ENCODE assay signal across 1 cellular context in the genomic region with DNA sequence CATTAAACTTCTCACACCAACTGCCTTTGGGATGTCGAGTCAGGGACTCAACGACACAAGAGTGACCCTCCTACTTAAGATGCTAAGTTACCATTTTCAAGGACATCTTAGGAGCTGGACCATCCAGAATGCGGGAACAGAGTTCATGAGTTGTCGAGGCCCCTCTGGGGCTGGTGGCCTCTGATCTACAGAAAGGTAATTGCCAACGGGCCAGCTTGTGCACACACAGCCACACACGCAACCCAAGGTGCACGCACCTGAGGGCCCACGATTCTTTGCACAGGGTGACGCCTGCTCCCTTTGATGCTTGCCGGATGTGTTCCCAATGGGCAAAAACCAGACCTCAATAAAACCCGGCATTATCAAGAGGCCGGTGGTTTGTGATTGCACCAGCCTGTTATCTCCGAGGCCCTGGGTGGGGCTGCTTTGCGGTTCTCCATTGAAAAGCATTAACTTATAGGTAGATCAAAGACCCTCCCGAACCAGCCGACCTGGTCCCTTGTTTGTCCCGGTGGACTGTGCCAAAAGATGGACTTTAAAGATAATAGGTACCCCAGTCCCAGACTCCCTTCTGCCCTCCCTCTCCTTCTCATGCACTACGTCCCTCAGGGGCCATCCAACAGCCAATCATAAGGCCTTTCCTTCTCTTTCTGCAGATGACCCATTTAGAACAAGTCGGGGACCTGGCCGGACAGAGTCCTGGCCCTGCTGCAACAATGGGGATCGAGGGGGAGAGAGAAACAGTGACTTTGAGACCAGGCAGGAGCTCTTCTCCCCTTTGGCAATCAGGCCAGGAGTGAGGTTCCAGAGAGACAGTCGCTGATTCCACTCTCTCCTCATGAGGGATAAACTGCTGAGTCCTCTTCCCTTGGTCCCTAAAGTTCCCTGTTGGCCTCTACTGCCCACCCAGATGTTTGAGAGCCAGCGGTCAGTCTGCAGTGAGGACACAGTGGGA.
A peak's percentile ranks its signal among the peaks of the same experiment; 100 is the strongest.
TF ChIP-seq lines count a peak whose summit lies in the region.

No MANE protein-coding gene starts in this region.

TF ChIP-seq in HepG2, 621 proteins besides CTCF, POLR2A, EP300 and RAD21 (continued from another document and continues in another):
- TF ChIP-seq CENPT (CRISPR knock-in tag; IDR thresholded peaks at IDR 0.05; ENCODE audit: low read depth) (peak; percentile 58; the same call in 1 of the 2 replicates), ZFP90 (CRISPR knock-in tag; IDR thresholded peaks at IDR 0.05; ENCODE audit: borderline replicate concordance) (peak; percentile 90), ZNF350 (CRISPR knock-in tag; IDR thresholded peaks at IDR 0.05; ENCODE audit: borderline replicate concordance, low read depth) (peak; percentile 43; the same call in 1 of the 2 replicates), THRA (CRISPR knock-in tag; IDR thresholded peaks at IDR 0.05; ENCODE audit: borderline replicate concordance) (peak; percentile 93), SNAPC2 (CRISPR knock-in tag; IDR thresholded peaks at IDR 0.05) (no peak), HDAC6 (IDR thresholded peaks at IDR 0.05; ENCODE audit: low read depth, low read length) (no peak), SMAD9 (CRISPR knock-in tag; IDR thresholded peaks at IDR 0.05) (0 out of 2 replicates have a peak, but pooled peaks have one; percentile 87), ZNF101 (CRISPR knock-in tag; IDR thresholded peaks at IDR 0.05; ENCODE audit: borderline replicate concordance, low read depth) (0 out of 2 replicates have a peak, but pooled peaks have one; percentile 31), ZFP82 (CRISPR knock-in tag; IDR thresholded peaks at IDR 0.05; ENCODE audit: borderline replicate concordance) (peak; percentile 90; the same call in 1 of the 2 replicates), ZNF556 (CRISPR knock-in tag; IDR thresholded peaks at IDR 0.05; ENCODE audit: borderline replicate concordance) (peak; percentile 53), ATAD3A (CRISPR knock-in tag; IDR thresholded peaks at IDR 0.05) (no peak), ZNF546 (CRISPR knock-in tag; conservative IDR thresholded peaks at IDR 0.05) (no peak), TCF7L2 (IDR thresholded peaks at IDR 0.05; ENCODE audit: low read depth, low read length) (peak; percentile 100), GATA4 (IDR thresholded peaks at IDR 0.05; ENCODE audit: borderline replicate concordance, low read depth) (peak; percentile 100), ISX (CRISPR knock-in tag; conservative IDR thresholded peaks at IDR 0.05) (no peak), ZNF343 (CRISPR knock-in tag; IDR thresholded peaks at IDR 0.05) (no peak), ZNF329 (CRISPR knock-in tag; IDR thresholded peaks at IDR 0.05; ENCODE audit: low read depth) (peak; percentile 13; the same call in 1 of the 2 replicates), CENPX (CRISPR knock-in tag; IDR thresholded peaks at IDR 0.05) (no peak), ZNF564 (CRISPR knock-in tag; IDR thresholded peaks at IDR 0.05) (peak; percentile 82), TOPORS (CRISPR knock-in tag; IDR thresholded peaks at IDR 0.05) (peak; percentile 90; the same call in 1 of the 2 replicates), ARNT (IDR thresholded peaks at IDR 0.05) (peak; percentile 99), ZNF629 (CRISPR knock-in tag; conservative IDR thresholded peaks at IDR 0.05) (peak; percentile 11), GZF1 (CRISPR knock-in tag; IDR thresholded peaks at IDR 0.05) (peak; percentile 89), ZNF784 (CRISPR knock-in tag; IDR thresholded peaks at IDR 0.05; ENCODE audit: borderline replicate concordance) (0 out of 2 replicates have a peak, but pooled peaks have one; percentile 51), ZNF768 (CRISPR knock-in tag; IDR thresholded peaks at IDR 0.05) (peak; percentile 85), ZC3H13 (CRISPR knock-in tag; IDR thresholded peaks at IDR 0.05) (no peak; the same call in none of the 2 replicates), ZNF296 (CRISPR knock-in tag; conservative IDR thresholded peaks at IDR 0.05) (peak; percentile 55; the same call in 1 of the 2 replicates), FOSL2 (CRISPR knock-in tag; IDR thresholded peaks at IDR 0.05) (peak; percentile 95), GABPA (IDR thresholded peaks at IDR 0.05; ENCODE audit: low read depth, low read length) (no peak), GABPA (CRISPR knock-in tag; IDR thresholded peaks at IDR 0.05; ENCODE audit: low read depth) (peak; percentile 8; the same call in 1 of the 2 replicates), NFATC3 (CRISPR knock-in tag; IDR thresholded peaks at IDR 0.05) (peak; percentile 70; the same call in 1 of the 2 replicates), TRIM24 (CRISPR knock-in tag; IDR thresholded peaks at IDR 0.05) (no peak; the same call in 1 of the 2 replicates), ZNF703 (CRISPR knock-in tag; IDR thresholded peaks at IDR 0.05; ENCODE audit: borderline replicate concordance) (peak; percentile 99), WIZ (CRISPR knock-in tag; IDR thresholded peaks at IDR 0.05) (0 out of 2 replicates have a peak, but pooled peaks have one; percentile 75), SETDB1 (CRISPR knock-in tag; IDR thresholded peaks at IDR 0.05; ENCODE audit: borderline replicate concordance) (no peak), ZNF367 (CRISPR knock-in tag; IDR thresholded peaks at IDR 0.05; ENCODE audit: borderline replicate concordance) (no peak; the same call in 1 of the 2 replicates), KLF11 (CRISPR knock-in tag; IDR thresholded peaks at IDR 0.05) (peak; percentile 91), NFKB2 (CRISPR knock-in tag; IDR thresholded peaks at IDR 0.05; ENCODE audit: borderline replicate concordance) (peak; percentile 63; the same call in 1 of the 2 replicates), KLF13 (CRISPR knock-in tag; IDR thresholded peaks at IDR 0.05) (no peak), KLF12 (CRISPR knock-in tag; IDR thresholded peaks at IDR 0.05; ENCODE audit: borderline replicate concordance) (peak; percentile 84; the same call in 1 of the 2 replicates), MAFG (CRISPR knock-in tag; IDR thresholded peaks at IDR 0.05) (no peak), SOX13 (IDR thresholded peaks at IDR 0.05) (peak; percentile 95), SOX13 (CRISPR knock-in tag; conservative IDR thresholded peaks at IDR 0.05 in 1 of 2, IDR thresholded peaks at IDR 0.05 in 1 of 2) (peak in 1 of 2 experiments; percentile 98; a peak in 2 of 4 replicates), E2F1 (CRISPR knock-in tag; IDR thresholded peaks at IDR 0.05) (no peak; the same call in 1 of the 2 replicates), NFE2L1 (CRISPR knock-in tag; IDR thresholded peaks at IDR 0.05; ENCODE audit: borderline replicate concordance) (no peak)
- TF ChIP-seq, protein P1, sequence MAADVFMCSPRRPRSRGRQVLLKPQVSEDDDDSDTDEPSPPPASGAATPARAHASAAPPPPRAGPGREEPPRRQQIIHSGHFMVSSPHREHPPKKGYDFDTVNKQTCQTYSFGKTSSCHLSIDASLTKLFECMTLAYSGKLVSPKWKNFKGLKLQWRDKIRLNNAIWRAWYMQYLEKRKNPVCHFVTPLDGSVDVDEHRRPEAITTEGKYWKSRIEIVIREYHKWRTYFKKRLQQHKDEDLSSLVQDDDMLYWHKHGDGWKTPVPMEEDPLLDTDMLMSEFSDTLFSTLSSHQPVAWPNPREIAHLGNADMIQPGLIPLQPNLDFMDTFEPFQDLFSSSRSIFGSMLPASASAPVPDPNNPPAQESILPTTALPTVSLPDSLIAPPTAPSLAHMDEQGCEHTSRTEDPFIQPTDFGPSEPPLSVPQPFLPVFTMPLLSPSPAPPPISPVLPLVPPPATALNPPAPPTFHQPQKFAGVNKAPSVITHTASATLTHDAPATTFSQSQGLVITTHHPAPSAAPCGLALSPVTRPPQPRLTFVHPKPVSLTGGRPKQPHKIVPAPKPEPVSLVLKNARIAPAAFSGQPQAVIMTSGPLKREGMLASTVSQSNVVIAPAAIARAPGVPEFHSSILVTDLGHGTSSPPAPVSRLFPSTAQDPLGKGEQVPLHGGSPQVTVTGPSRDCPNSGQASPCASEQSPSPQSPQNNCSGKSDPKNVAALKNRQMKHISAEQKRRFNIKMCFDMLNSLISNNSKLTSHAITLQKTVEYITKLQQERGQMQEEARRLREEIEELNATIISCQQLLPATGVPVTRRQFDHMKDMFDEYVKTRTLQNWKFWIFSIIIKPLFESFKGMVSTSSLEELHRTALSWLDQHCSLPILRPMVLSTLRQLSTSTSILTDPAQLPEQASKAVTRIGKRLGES (CRISPR knock-in tag; IDR thresholded peaks at IDR 0.05; ENCODE audit: borderline replicate concordance) = peak; percentile 84
- TF ChIP-seq, protein P2, sequence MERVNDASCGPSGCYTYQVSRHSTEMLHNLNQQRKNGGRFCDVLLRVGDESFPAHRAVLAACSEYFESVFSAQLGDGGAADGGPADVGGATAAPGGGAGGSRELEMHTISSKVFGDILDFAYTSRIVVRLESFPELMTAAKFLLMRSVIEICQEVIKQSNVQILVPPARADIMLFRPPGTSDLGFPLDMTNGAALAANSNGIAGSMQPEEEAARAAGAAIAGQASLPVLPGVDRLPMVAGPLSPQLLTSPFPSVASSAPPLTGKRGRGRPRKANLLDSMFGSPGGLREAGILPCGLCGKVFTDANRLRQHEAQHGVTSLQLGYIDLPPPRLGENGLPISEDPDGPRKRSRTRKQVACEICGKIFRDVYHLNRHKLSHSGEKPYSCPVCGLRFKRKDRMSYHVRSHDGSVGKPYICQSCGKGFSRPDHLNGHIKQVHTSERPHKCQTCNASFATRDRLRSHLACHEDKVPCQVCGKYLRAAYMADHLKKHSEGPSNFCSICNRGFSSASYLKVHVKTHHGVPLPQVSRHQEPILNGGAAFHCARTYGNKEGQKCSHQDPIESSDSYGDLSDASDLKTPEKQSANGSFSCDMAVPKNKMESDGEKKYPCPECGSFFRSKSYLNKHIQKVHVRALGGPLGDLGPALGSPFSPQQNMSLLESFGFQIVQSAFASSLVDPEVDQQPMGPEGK (CRISPR knock-in tag; IDR thresholded peaks at IDR 0.05) = peak; percentile 96
- TF ChIP-seq, protein P3, sequence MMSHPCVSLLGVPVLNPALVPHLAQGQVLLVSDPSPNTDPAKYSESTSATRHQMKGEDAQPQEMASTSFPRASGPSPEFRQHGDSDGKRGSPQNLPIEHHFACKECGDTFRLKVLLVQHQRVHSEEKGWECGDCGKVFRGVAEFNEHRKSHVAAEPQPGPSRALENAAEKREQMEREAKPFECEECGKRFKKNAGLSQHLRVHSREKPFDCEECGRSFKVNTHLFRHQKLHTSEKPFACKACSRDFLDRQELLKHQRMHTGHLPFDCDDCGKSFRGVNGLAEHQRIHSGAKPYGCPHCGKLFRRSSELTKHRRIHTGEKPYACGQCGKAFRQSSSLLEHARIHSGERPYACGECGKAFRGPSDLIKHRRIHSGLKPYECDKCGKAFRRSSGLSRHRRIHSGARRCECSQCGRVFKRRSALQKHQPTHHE (CRISPR knock-in tag; IDR thresholded peaks at IDR 0.05; ENCODE audit: borderline replicate concordance) = no peak
- TF ChIP-seq, protein P4, sequence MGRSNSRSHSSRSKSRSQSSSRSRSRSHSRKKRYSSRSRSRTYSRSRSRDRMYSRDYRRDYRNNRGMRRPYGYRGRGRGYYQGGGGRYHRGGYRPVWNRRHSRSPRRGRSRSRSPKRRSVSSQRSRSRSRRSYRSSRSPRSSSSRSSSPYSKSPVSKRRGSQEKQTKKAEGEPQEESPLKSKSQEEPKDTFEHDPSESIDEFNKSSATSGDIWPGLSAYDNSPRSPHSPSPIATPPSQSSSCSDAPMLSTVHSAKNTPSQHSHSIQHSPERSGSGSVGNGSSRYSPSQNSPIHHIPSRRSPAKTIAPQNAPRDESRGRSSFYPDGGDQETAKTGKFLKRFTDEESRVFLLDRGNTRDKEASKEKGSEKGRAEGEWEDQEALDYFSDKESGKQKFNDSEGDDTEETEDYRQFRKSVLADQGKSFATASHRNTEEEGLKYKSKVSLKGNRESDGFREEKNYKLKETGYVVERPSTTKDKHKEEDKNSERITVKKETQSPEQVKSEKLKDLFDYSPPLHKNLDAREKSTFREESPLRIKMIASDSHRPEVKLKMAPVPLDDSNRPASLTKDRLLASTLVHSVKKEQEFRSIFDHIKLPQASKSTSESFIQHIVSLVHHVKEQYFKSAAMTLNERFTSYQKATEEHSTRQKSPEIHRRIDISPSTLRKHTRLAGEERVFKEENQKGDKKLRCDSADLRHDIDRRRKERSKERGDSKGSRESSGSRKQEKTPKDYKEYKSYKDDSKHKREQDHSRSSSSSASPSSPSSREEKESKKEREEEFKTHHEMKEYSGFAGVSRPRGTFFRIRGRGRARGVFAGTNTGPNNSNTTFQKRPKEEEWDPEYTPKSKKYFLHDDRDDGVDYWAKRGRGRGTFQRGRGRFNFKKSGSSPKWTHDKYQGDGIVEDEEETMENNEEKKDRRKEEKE (IDR thresholded peaks at IDR 0.05) = no peak
